ENCODE assay signal across 23 cellular contexts in the genomic region with DNA sequence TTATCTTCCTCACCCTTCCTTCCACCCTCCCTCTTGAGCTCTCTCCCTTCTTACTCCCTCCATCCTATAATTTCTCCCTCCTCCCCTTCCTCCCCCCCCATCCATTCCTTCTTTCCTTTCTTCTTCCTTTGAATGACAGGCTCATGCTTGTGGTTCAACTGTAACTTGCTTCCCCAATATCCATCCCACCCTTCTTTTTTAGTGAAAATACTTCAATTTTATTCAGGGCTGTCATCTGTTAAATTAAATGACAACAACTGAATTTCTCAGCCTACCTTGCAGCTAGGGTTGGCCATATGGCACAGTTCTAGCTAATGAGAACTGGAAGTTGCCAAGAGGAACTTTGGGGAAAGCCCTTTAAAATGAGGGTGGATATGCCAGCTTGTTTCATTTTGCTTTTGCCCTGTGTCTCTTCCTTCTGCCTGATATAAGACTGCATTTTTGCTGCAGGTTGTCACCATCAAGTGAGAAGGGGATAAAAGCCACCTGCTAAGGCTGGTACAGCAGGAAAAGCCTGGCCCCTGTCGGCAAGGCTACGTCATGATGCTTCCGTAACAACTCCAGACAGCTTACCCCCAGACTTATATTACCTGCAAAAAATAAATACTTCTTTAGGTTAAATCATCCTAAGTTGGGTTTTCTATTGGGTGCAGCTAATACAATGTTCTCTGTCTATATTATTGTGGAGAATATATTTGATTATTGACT.
DNase-seq lines count a peak whose midpoint lies in the region; ATAC-seq and TF ChIP-seq lines count a peak whose summit lies in the region.
"Had no signal": no experiment of that assay in that cellular context is flagged by ENCODE, and none has a peak within 500 bp of the region (broad histone marks: within the 10 kb centered on the region; RNA-seq: fewer than 3 reads in every experiment).

No MANE protein-coding gene starts in this region.

- H3K79me1 ChIP-seq in trophoblast cell (ENCODE audit: low read length), result no peaks in the 10 kb centered on the region

- H3K4me3 ChIP-seq in trophoblast cell (ENCODE audit: low read depth, low read length), result no peak overlapping the region
- H3K4me3 ChIP-seq in left lung, result no peak overlapping the region
- H3K4me3 ChIP-seq: BLaER1, GM23248, SJSA1 had no signal

- no peaks in the 10 kb centered on the region for H3K4me1 ChIP-seq in trophoblast cell (ENCODE audit: control insufficient read depth in 1 of 2, insufficient read depth in 2 of 2, low read length in 2 of 2)
- H3K4me1 ChIP-seq in left lung, result no peaks in the 10 kb centered on the region
- H3K4me1 ChIP-seq: BLaER1, SJSA1 had no signal

- WGBS in trophoblast cell (ENCODE audit: extremely low coverage, insufficient coverage, insufficient read length), result no CpG with 5 or more reads among the region's 3 CpGs

- no peak overlapping the region for H3K14ac ChIP-seq in trophoblast cell (ENCODE audit: low read length)

- no peak overlapping the region for H4K8ac ChIP-seq in trophoblast cell (ENCODE audit: low read depth, low read length)

- H2AFZ ChIP-seq in trophoblast cell (ENCODE audit: insufficient read depth, low read length, poor library complexity), result no peak overlapping the region
- H2AFZ ChIP-seq: GM23248 had no signal

- H4K91ac ChIP-seq in trophoblast cell (ENCODE audit: low read depth, low read length), result no peak overlapping the region

- ATAC-seq in HG03565 (IDR thresholded peaks at IDR 0.05; ENCODE audit: unreplicated experiment) (no peak), left lung (no peak)
- ATAC-seq: HCT116, Right ventricle myocardium inferior had no signal

- H2BK120ac ChIP-seq in trophoblast cell (ENCODE audit: insufficient read depth, low read length, poor library complexity), result no peak overlapping the region

- H3K27ac ChIP-seq in trophoblast cell (ENCODE audit: low read depth, low read length) (no peak overlapping the region), left lung (no peak overlapping the region)
- H3K27ac ChIP-seq: 22Rv1, BLaER1, GM23248, SJSA1 had no signal

- no peak overlapping the region for H3K23ac ChIP-seq in trophoblast cell (ENCODE audit: low read length)

- H3K36me3 ChIP-seq in trophoblast cell (ENCODE audit: control insufficient read depth in 1 of 2, insufficient read depth in 2 of 2, low read length in 2 of 2) (no peaks in the 10 kb centered on the region), left lung (no peaks in the 10 kb centered on the region)
- H3K36me3 ChIP-seq: BLaER1, SJSA1 had no signal

- no peak overlapping the region for H3K18ac ChIP-seq in trophoblast cell (ENCODE audit: low read length)

- H3K79me2 ChIP-seq in trophoblast cell (ENCODE audit: control insufficient read depth, insufficient read depth, low read length, poor library complexity), result no peaks in the 10 kb centered on the region

- no peak overlapping the region for H2BK12ac ChIP-seq in trophoblast cell (ENCODE audit: low read length)

- DNase-seq in DMS 273 (lab: John Stamatoyannopoulos, UW; ENCODE audit: unreplicated experiment), result peak; percentile 2
- DNase-seq in DMS 273 treated with DMSO at 0.1 percent for 48 hours (lab: John Stamatoyannopoulos, UW), result no peak
- peak; percentile 10 for DNase-seq in RPMI8226
- DNase-seq in glomerular visceral epithelial cell (ENCODE audit: extremely low spot score), result peak; percentile 18
- peak; percentile 42 to 58 for DNase-seq in trophoblast cell
- DNase-seq in NCI-H2081 (lab: John Stamatoyannopoulos, UW), result no peak
- DNase-seq in left lung, result no peak
- DNase-seq: ACHN; CD4-positive, alpha-beta T cell; DMS153; GM23248; MM.1S; NCI-H1092; NCI-H1436; NCI-H187 treated with DMSO at 0.1 percent for 48 hours; NCI-H510A had no signal

- intact Hi-C loops in left lung (cut with DNase I), result no loop called here

- H3K27me3 ChIP-seq in trophoblast cell (ENCODE audit: insufficient read depth, low read length), result no peaks in the 10 kb centered on the region
- no peaks in the 10 kb centered on the region for H3K27me3 ChIP-seq in left lung
- H3K27me3 ChIP-seq: BLaER1, SJSA1 had no signal

- no peak overlapping the region for H3K4me2 ChIP-seq in trophoblast cell (ENCODE audit: low read length)
- H3K4me2 ChIP-seq: BLaER1 had no signal

- no peak overlapping the region for H2AK5ac ChIP-seq in trophoblast cell (ENCODE audit: low read length)

- TF ChIP-seq CTCF in left lung (IDR thresholded peaks at IDR 0.05), result no peak

- no peak overlapping the region for H3K4ac ChIP-seq in trophoblast cell (ENCODE audit: low read depth, low read length)

- no peak overlapping the region for H2BK5ac ChIP-seq in trophoblast cell (ENCODE audit: low read depth, low read length, poor library complexity)

- no peaks in the 10 kb centered on the region for H3K9me3 ChIP-seq in trophoblast cell (ENCODE audit: insufficient read depth, low read depth, low read length)
- no peaks in the 10 kb centered on the region for H3K9me3 ChIP-seq in left lung
- H3K9me3 ChIP-seq: BLaER1, Caco-2, SJSA1 had no signal

- H3K9ac ChIP-seq in trophoblast cell (ENCODE audit: low read length), result no peak overlapping the region
- H3K9ac ChIP-seq: BLaER1, GM23248 had no signal

- no peak overlapping the region for H4K12ac ChIP-seq in trophoblast cell (ENCODE audit: low read depth, low read length)

Comparison
In these comparisons a context has a peak if more than half of its experiments do, and no peak if none do; other contexts are left out.
1. DNase-seq: peak in DMS 273 (single experiment), RPMI8226 (single experiment), glomerular visceral epithelial cell (single experiment) and trophoblast cell (2 of 2); none in DMS 273 treated with DMSO at 0.1 percent for 48 hours (single experiment), NCI-H2081 (0 of 2) and left lung (0 of 2).